8 cellular contexts compared by ENCODE assay signal in genomic region chr2:127884436-127884835, GRCh38. TPM values are rescaled to one million over a fixed set of nuclear protein-coding genes. Genes with fewer than 3 reads are reported as not detected.
DNase-seq lines count a peak whose midpoint lies in the region; ATAC-seq, FAIRE-seq and TF ChIP-seq lines count a peak whose summit lies in the region.

No MANE protein-coding gene starts in this region.

- H3K36me3 ChIP-seq in heart right ventricle (peaks cover 0 to 46% (median 0%) of the 10 kb centered on the region in 9 donors), GM12878 (ENCODE audit: control insufficient read depth in 2 of 2, insufficient read depth in 2 of 2, low read length in 1 of 2) (no peaks in the 10 kb centered on the region; a peak in 2 of 4 replicates), right lobe of liver (peaks cover 0 to 25% (median 2%) of the 10 kb centered on the region in 4 donors), uterus (no peaks in the 10 kb centered on the region)

- RAD21 ChIA-PET in GM12878 (lab: Charles Lee; ENCODE audit: unreplicated experiment) = interaction anchor here (0.8 to 1.8 kb wide), 4 partner anchors 135 to 293 kb away, joined by 3 to 5 read pairs (median 3); partner anchors contain the start of genes SFT2D3 and UGGT1

- TF ChIP-seq EP300 in GM12878 (IDR thresholded peaks at IDR 0.05; ENCODE audit: borderline replicate concordance in 1 of 2, control insufficient read depth in 1 of 2, low read depth in 2 of 2, low read length in 2 of 2) = no peak

- CTCF ChIA-PET in GM12878 (lab: Yijun Ruan, JAX) = interaction anchor here (0.5 to 1.5 kb wide), 7 partner anchors 12 to 168 kb away, joined by 3 to 4 read pairs (median 4); partner anchors contain the start of gene SAP130
- CTCF ChIA-PET in GM10248 (lab: Yijun Ruan, JAX) = interaction anchor here (0.8 to 1.3 kb wide), 5 partner anchors 14 to 72 kb away, joined by 3 to 4 read pairs (median 3); no protein-coding TSS in a partner anchor

- H3K4me3 ChIP-seq in heart right ventricle (peak overlapping the region in 9 of 10 donors; percentile 57 to 87 (median 74)), GM12878 (peak overlapping the region; percentile 79), right lobe of liver (peak overlapping the region; percentile 54 to 74 (median 66)), uterus (peak overlapping the region; percentile 57 to 74)

- peak overlapping the region; percentile 45 for H3K9ac ChIP-seq in GM12878 (ENCODE audit: control insufficient read depth, insufficient read depth, low read length)

- POLR2A ChIA-PET in GM12878 (lab: Charles Lee) = interaction anchor here (0.5 to 1.1 kb wide), 2 partner anchors 76 to 79 kb away, joined by 3 to 8 read pairs; no protein-coding TSS in a partner anchor
- POLR2A ChIA-PET in GM10248 (lab: Yijun Ruan, JAX) = interaction anchor here (0.6 kb wide), 1 partner anchor 72 kb away, joined by 4 read pairs; no protein-coding TSS in a partner anchor

- no peak for DNase-seq in heart right ventricle
- no peak for DNase-seq in left cardiac atrium
- no peak for DNase-seq in GM12878 (ENCODE audit: low read depth, low spot score)
- no peak for DNase-seq in right lobe of liver
- DNase-seq in uterus = no peak
- DNase-seq in GM10248 (ENCODE audit: extremely low spot score) = no peak
- no peak for DNase-seq in KG1 (lab: John Stamatoyannopoulos, UW)
- DNase-seq in NCI-H1105 treated with DMSO at 0.1 percent for 48 hours (lab: John Stamatoyannopoulos, UW) = no peak

- H3K9me3 ChIP-seq in heart right ventricle (no peaks in the 10 kb centered on the region), GM12878 (replicated peaks; ENCODE audit: control insufficient read depth, insufficient read depth, low read length) (no peaks in the 10 kb centered on the region), right lobe of liver (no peaks in the 10 kb centered on the region), uterus (no peaks in the 10 kb centered on the region)

- H3K27ac ChIP-seq in heart right ventricle (peak overlapping the region in 9 of 10 donors; percentile 67 to 94 (median 92)), GM12878 (ENCODE audit: control insufficient read depth, insufficient read depth) (no peak overlapping the region), right lobe of liver (peak overlapping the region in 1 of 3 donors; percentile 12), uterus (peak overlapping the region; percentile 92 to 94)

- in situ Hi-C loops in GM12878 (cut with MboI) = no loop called here

- WGBS in heart right ventricle, 2 donors = 27 to 30% methylated on average over 10 of the region's 10 CpGs
- WGBS in GM12878 (ENCODE audit: insufficient coverage, insufficient replicate concordance, low lambda C conversion rate, missing lambda C conversion rate) = 48% methylated on average over 10 of the region's 10 CpGs
- WGBS in right lobe of liver (ENCODE audit: insufficient coverage, low coverage, low lambda C conversion rate, missing lambda C conversion rate) = 24% methylated on average over 10 of the region's 10 CpGs

- no peak overlapping the region for H2AFZ ChIP-seq in GM12878 (ENCODE audit: control insufficient read depth, low read depth, low read length)

- no TSS peak for BruUV-seq in GM12878 (replicated peaks; lab: Mats Ljungman, UMichigan)

- H4K20me1 ChIP-seq in GM12878 (ENCODE audit: control insufficient read depth, insufficient read depth) = no peaks in the 10 kb centered on the region

- H3K4me1 ChIP-seq in heart right ventricle (peaks cover 5 to 63% (median 49%) of the 10 kb centered on the region in 9 donors), GM12878 (ENCODE audit: control insufficient read depth, insufficient read depth, low read length) (peaks cover 4% of the 10 kb centered on the region; the same call in 1 of the 2 replicates), right lobe of liver (peaks cover 0 to 24% (median 0%) of the 10 kb centered on the region in 4 donors), uterus (peaks cover 6 to 10% of the 10 kb centered on the region in 2 donors)

- TF ChIP-seq CTCF in heart right ventricle (IDR thresholded peaks at IDR 0.05) (no peak), GM12878 (IDR thresholded peaks at IDR 0.05 in 2 of 3, conservative IDR thresholded peaks at IDR 0.05 in 1 of 3; ENCODE audit: control insufficient read depth in 2 of 3, extremely low read depth in 1 of 3, insufficient read depth in 1 of 3, low read depth in 3 of 3, low read length in 3 of 3) (no peak), right lobe of liver (IDR thresholded peaks at IDR 0.05) (no peak), uterus (IDR thresholded peaks at IDR 0.05) (no peak), GM10248 (IDR thresholded peaks at IDR 0.05; ENCODE audit: control extremely low read depth, extremely low read depth, low read depth, missing control alignments) (no peak)

- ATAC-seq in heart right ventricle (no peak), left cardiac atrium (no peak), GM12878 (no peak), right lobe of liver (no peak)

- TF ChIP-seq POLR2A in GM12878 (IDR thresholded peaks at IDR 0.05; ENCODE audit: low read depth, low read length) (no peak), right lobe of liver (IDR thresholded peaks at IDR 0.05) (no peak), uterus (IDR thresholded peaks at IDR 0.05) (no peak)

- SMC1A ChIA-PET in GM12878 (lab: Charles Lee; ENCODE audit: uncharacterized antibody, unreplicated experiment) = interaction anchor here (0.8 to 1.3 kb wide), 5 partner anchors 27 to 293 kb away, joined by 3 to 4 read pairs (median 3); no protein-coding TSS in a partner anchor

- FAIRE-seq in GM12878 (lab: Jason Lieb, UNC) = no peak

- peak overlapping the region; percentile 95 for H3K4me2 ChIP-seq in GM12878 (ENCODE audit: control insufficient read depth, insufficient read depth)

- H3K27me3 ChIP-seq in heart right ventricle (no peaks in the 10 kb centered on the region), GM12878 (replicated peaks in 1 of 2; ENCODE audit: control insufficient read depth in 2 of 2, insufficient read depth in 2 of 2, low read length in 1 of 2) (no peaks in the 10 kb centered on the region), right lobe of liver (no peaks in the 10 kb centered on the region), uterus (no peaks in the 10 kb centered on the region)

- intact Hi-C loops in heart right ventricle (cut with DNase I) (loop anchor here in 6 of 10 donors (5.0 to 10.0 kb wide), 4 partner anchors 140 to 260 kb away; partner anchors contain the start of genes SAP130 (in 4 of the 6) and UGGT1 (in 4 of the 6)), left cardiac atrium (cut with DNase I) (loop anchor here in 1 of 2 donors (5.0 to 10.0 kb wide), 2 partner anchors 68 to 140 kb away; partner anchors contain the start of gene SAP130), GM12878 (cut with micrococcal nuclease; ENCODE audit: unreplicated experiment) (no loop called here), right lobe of liver (cut with DNase I) (no loop called here), uterus (cut with DNase I; ENCODE audit: low total_unique reads) (no loop called here)

- H3K79me2 ChIP-seq in GM12878 (ENCODE audit: control insufficient read depth, insufficient read depth, low read length) = peaks cover 38% of the 10 kb centered on the region

- no peak for TF ChIP-seq RAD21 in GM12878 (IDR thresholded peaks at IDR 0.05; ENCODE audit: insufficient read depth, low read depth, low read length)

RNA-seq across cellular contexts. Expression of gene AMMECR1L, which starts 1.3 kb away (rescaled TPM):
- total RNA-seq in heart right ventricle = 10 to 100 TPM in 8 of 10 donors, 1 to 10 TPM in 2; 8.2 to 13.2 (median 10.4) TPM
- 1 to 10 TPM; 6.6 to 7.1 TPM for polyA plus RNA-seq in heart right ventricle
- 10 to 100 TPM in 1 of 2 donors, 1 to 10 TPM in 1; 8.0 to 11.7 TPM for total RNA-seq in left cardiac atrium
- 18.2 and 18.4 TPM in 2 replicates for total RNA-seq in GM12878 (2013; cell fraction: nucleolus; rRNA removed)
- 7.5 and 9.0 TPM in 2 replicates for total RNA-seq in GM12878 (2014; rRNA removed)
- 8.6 TPM in 2 replicates for total RNA-seq in GM12878 (2014; rRNA removed; fragmentation: Illumina TruSeq; extraction: Trizol)
- total RNA-seq in GM12878 (2021) = 10.7 and 11.6 TPM in 2 replicates
- polyA plus RNA-seq in GM12878 (2011; ENCODE audit: low read depth) = 4.5 TPM
- polyA plus RNA-seq in GM12878 (2011; rRNA removed) = 9.4 and 10.5 TPM in 2 replicates
- 9.2 and 11.5 TPM in 2 replicates for polyA plus RNA-seq in GM12878 (2011; cell fraction: cytosol; rRNA removed)
- polyA plus RNA-seq in GM12878 (2011; cell fraction: nucleus; rRNA removed) = 17.2 and 17.9 TPM in 2 replicates
- polyA plus RNA-seq in GM12878 (2012) = 6.0 and 8.0 TPM in 2 replicates
- 12.1 and 12.9 TPM in 2 replicates for polyA plus RNA-seq in GM12878 (2014; fragmentation: Illumina TruSeq; extraction: Trizol)
- 1 to 10 TPM; 2.7 to 3.1 TPM for polyA plus RNA-seq in GM12878 (2014; fragmentation: Nextera tagmentation; extraction: Ambion mirVana)
- 7.7 and 8.6 TPM in 2 replicates for polyA plus RNA-seq in GM12878 (2014; rRNA removed)
- 1 to 10 TPM; 6.7 to 7.1 TPM for polyA plus RNA-seq in GM12878 (2016; fragmentation: Nextera tagmentation; extraction: Ambion mirVana)
- polyA minus RNA-seq in GM12878 (2011; rRNA and poly(A)+ RNA removed) = 10.8 and 13.2 TPM in 2 replicates
- polyA minus RNA-seq in GM12878 (2011; cell fraction: cytosol; rRNA and poly(A)+ RNA removed) = 4.7 and 5.3 TPM in 2 replicates
- 6.4 and 8.5 TPM in 2 replicates for polyA minus RNA-seq in GM12878 (2011; cell fraction: nucleus; rRNA and poly(A)+ RNA removed)
- 1 to 10 TPM; 5.3 to 7.6 (median 6.7) TPM for total RNA-seq in right lobe of liver
- total RNA-seq in uterus = 10 to 100 TPM in 2 of 4 donors, 1 to 10 TPM in 2; 5.4 to 20.4 (median 13.7) TPM

RNA-seq across cellular contexts. Expression of gene POLR2D, which starts 26.5 kb away (rescaled TPM):
- 10 to 100 TPM; 19.0 to 26.4 (median 20.7) TPM for total RNA-seq in heart right ventricle
- polyA plus RNA-seq in heart right ventricle = 10 to 100 TPM in 1 of 2 donors, 1 to 10 TPM in 1; 7.5 to 13.3 TPM
- 10 to 100 TPM; 18.8 to 21.8 TPM for total RNA-seq in left cardiac atrium
- 20.9 and 22.7 TPM in 2 replicates for total RNA-seq in GM12878 (2013; cell fraction: nucleolus; rRNA removed)
- 26.4 and 26.6 TPM in 2 replicates for total RNA-seq in GM12878 (2014; rRNA removed)
- 27.2 and 27.5 TPM in 2 replicates for total RNA-seq in GM12878 (2014; rRNA removed; fragmentation: Illumina TruSeq; extraction: Trizol)
- 47.8 and 49.5 TPM in 2 replicates for total RNA-seq in GM12878 (2021)
- 26.5 TPM for polyA plus RNA-seq in GM12878 (2011; ENCODE audit: low read depth)
- 30.4 and 32.0 TPM in 2 replicates for polyA plus RNA-seq in GM12878 (2011; rRNA removed)
- 28.1 and 33.4 TPM in 2 replicates for polyA plus RNA-seq in GM12878 (2011; cell fraction: cytosol; rRNA removed)
- 11.8 and 12.8 TPM in 2 replicates for polyA plus RNA-seq in GM12878 (2011; cell fraction: nucleus; rRNA removed)
- 34.7 and 36.2 TPM in 2 replicates for polyA plus RNA-seq in GM12878 (2012)
- polyA plus RNA-seq in GM12878 (2014; fragmentation: Illumina TruSeq; extraction: Trizol) = 53.7 and 61.9 TPM in 2 replicates
- 10 to 100 TPM; 27.2 to 31.8 TPM for polyA plus RNA-seq in GM12878 (2014; fragmentation: Nextera tagmentation; extraction: Ambion mirVana)
- 29.5 and 32.1 TPM in 2 replicates for polyA plus RNA-seq in GM12878 (2014; rRNA removed)
- polyA plus RNA-seq in GM12878 (2016; fragmentation: Nextera tagmentation; extraction: Ambion mirVana) = 10 to 100 TPM; 73.9 to 84.8 TPM
- polyA minus RNA-seq in GM12878 (2011; rRNA and poly(A)+ RNA removed) = 26.6 and 33.6 TPM in 2 replicates
- polyA minus RNA-seq in GM12878 (2011; cell fraction: cytosol; rRNA and poly(A)+ RNA removed) = 7.6 and 8.6 TPM in 2 replicates
- polyA minus RNA-seq in GM12878 (2011; cell fraction: nucleus; rRNA and poly(A)+ RNA removed) = 2.3 and 4.1 TPM in 2 replicates
- total RNA-seq in right lobe of liver = 10 to 100 TPM; 10.1 to 21.5 (median 15.5) TPM
- 10 to 100 TPM in 2 of 4 donors, 1 to 10 TPM in 2; 3.3 to 38.5 (median 15.5) TPM for total RNA-seq in uterus

Comparison
In these comparisons a context has a peak if more than half of its experiments do, and no peak if none do; other contexts are left out.
1. intact Hi-C loops: an anchor here in heart right ventricle (5.0 to 10.0 kb wide); none called in GM12878, right lobe of liver and uterus.